ENCODE assay signal across 1 cellular context in genomic region chr12:50112456-50113218, GRCh38.
TF ChIP-seq lines count a peak whose summit lies in the region.

No MANE protein-coding gene starts in this region.

TF ChIP-seq in HEK293, 187 proteins besides CTCF, POLR2A, EP300 and RAD21 (continued from another document and continues in another):
- TF ChIP-seq REST (tag by site-specific recombination; IDR thresholded peaks at IDR 0.05) (peak; percentile 80), SCRT1 (tag by site-specific recombination; IDR thresholded peaks at IDR 0.05; ENCODE audit: borderline replicate concordance) (no peak), ZNF792 (tag by site-specific recombination; IDR thresholded peaks at IDR 0.05) (no peak), ZNF404 (tag by site-specific recombination; IDR thresholded peaks at IDR 0.05) (no peak), ZNF174 (tag by site-specific recombination; IDR thresholded peaks at IDR 0.05) (no peak), ZNF600 (tag by site-specific recombination; IDR thresholded peaks at IDR 0.05) (peak; percentile 52; the same call in 1 of the 2 replicates), KLF1 (tag by site-specific recombination; IDR thresholded peaks at IDR 0.05) (no peak), ZNF555 (tag by site-specific recombination; conservative IDR thresholded peaks at IDR 0.05) (no peak), ZSCAN16 (tag by site-specific recombination; IDR thresholded peaks at IDR 0.05) (no peak), ZNF549 (tag by site-specific recombination; IDR thresholded peaks at IDR 0.05) (no peak), ZNF707 (tag by site-specific recombination; IDR thresholded peaks at IDR 0.05) (no peak), ZNF121 (tag by site-specific recombination; IDR thresholded peaks at IDR 0.05) (no peak), PRDM10 (tag by site-specific recombination; IDR thresholded peaks at IDR 0.05) (no peak), ZNF354C (tag by site-specific recombination; IDR thresholded peaks at IDR 0.05; ENCODE audit: borderline replicate concordance, low read depth) (no peak), ZNF324 (tag by site-specific recombination; IDR thresholded peaks at IDR 0.05) (no peak), ZSCAN4 (tag by site-specific recombination; IDR thresholded peaks at IDR 0.05) (no peak), ZNF518A (tag by site-specific recombination; conservative IDR thresholded peaks at IDR 0.05; ENCODE audit: low read depth) (no peak), ZFP41 (tag by site-specific recombination; IDR thresholded peaks at IDR 0.05; ENCODE audit: borderline replicate concordance) (no peak), ZNF830 (tag by site-specific recombination; IDR thresholded peaks at IDR 0.05; ENCODE audit: low read depth) (no peak), TRIM28 (IDR thresholded peaks at IDR 0.05; ENCODE audit: borderline replicate concordance, low read length) (no peak; the same call in 1 of the 2 replicates), ZBTB21 (tag by site-specific recombination; IDR thresholded peaks at IDR 0.05) (no peak), ZNF48 (tag by site-specific recombination; IDR thresholded peaks at IDR 0.05) (no peak), ZNF416 (tag by site-specific recombination; IDR thresholded peaks at IDR 0.05) (no peak), ZFP37 (tag by site-specific recombination; IDR thresholded peaks at IDR 0.05) (0 out of 2 replicates have a peak, but pooled peaks have one; percentile 12), ZNF311 (tag by site-specific recombination; IDR thresholded peaks at IDR 0.05; ENCODE audit: borderline replicate concordance) (no peak), ZBTB8A (tag by site-specific recombination; IDR thresholded peaks at IDR 0.05) (no peak), ZNF624 (tag by site-specific recombination; IDR thresholded peaks at IDR 0.05) (no peak), TSHZ1 (tag by site-specific recombination; IDR thresholded peaks at IDR 0.05; ENCODE audit: borderline replicate concordance) (no peak), ZNF629 (tag by site-specific recombination; IDR thresholded peaks at IDR 0.05) (no peak), ZBTB26 (tag by site-specific recombination; optimal IDR thresholded peaks at IDR 0.05) (peak; percentile 2), ZFP69B (tag by site-specific recombination; IDR thresholded peaks at IDR 0.05) (no peak; the same call in 1 of the 2 replicates), YY2 (tag by site-specific recombination; IDR thresholded peaks at IDR 0.05) (no peak), ZNF501 (tag by site-specific recombination; IDR thresholded peaks at IDR 0.05) (no peak; the same call in 1 of the 2 replicates), ZNF654 (tag by site-specific recombination; IDR thresholded peaks at IDR 0.05; ENCODE audit: low read depth) (no peak), ZBTB20 (tag by site-specific recombination; IDR thresholded peaks at IDR 0.05) (peak; percentile 14), ZNF473 (tag by site-specific recombination; IDR thresholded peaks at IDR 0.05) (no peak), ZNF677 (tag by site-specific recombination; IDR thresholded peaks at IDR 0.05) (no peak), YY1 (tag by site-specific recombination; IDR thresholded peaks at IDR 0.05) (no peak; the same call in 1 of the 2 replicates), ZNF544 (tag by site-specific recombination; IDR thresholded peaks at IDR 0.05) (no peak), ZNF140 (tag by site-specific recombination; IDR thresholded peaks at IDR 0.05) (no peak), ZNF610 (tag by site-specific recombination; IDR thresholded peaks at IDR 0.05; ENCODE audit: borderline replicate concordance) (peak; percentile 4; the same call in 1 of the 2 replicates), ZNF394 (tag by site-specific recombination; IDR thresholded peaks at IDR 0.05; ENCODE audit: borderline replicate concordance) (0 out of 2 replicates have a peak, but pooled peaks have one; percentile 7), ZSCAN5A (tag by site-specific recombination; IDR thresholded peaks at IDR 0.05) (no peak)
